Comparison of ENCODE assay signal across 9 cellular contexts in the genomic region with DNA sequence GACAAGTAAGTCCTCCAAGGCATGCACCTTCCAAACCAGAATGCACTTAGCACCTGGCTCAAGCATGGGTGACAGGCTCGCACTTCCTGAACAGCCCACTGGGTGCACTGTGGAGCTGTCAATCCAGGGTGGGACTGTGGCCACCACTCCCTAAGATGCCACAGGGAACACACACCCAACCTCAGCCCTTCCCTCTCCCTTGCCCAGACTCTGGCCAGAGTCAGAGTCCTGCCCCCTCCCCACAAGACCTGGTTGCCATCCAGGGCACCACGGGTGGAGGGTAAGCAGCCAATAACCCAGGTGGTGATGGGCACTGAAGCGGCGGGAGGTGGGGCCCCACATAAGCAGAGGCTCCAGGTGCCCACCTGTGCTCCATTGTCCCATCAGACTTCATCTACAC.
DNase-seq lines count a peak whose midpoint lies in the region; ATAC-seq and TF ChIP-seq lines count a peak whose summit lies in the region.
"Had no signal": no experiment of that assay in that cellular context is flagged by ENCODE, and none has a peak within 500 bp of the region (broad histone marks: within the 10 kb centered on the region; RNA-seq: fewer than 3 reads in every experiment).

No MANE protein-coding gene starts in this region.

- H3K27me3 Mint-ChIP-seq in CD4-positive, alpha-beta T cell: peaks cover 11% of the 10 kb centered on the region

- H3K4me3 Mint-ChIP-seq in CD4-positive, alpha-beta T cell: no peak overlapping the region

- peaks cover 0 to 27% (median 5%) of the 10 kb centered on the region in 4 donors for H3K4me1 ChIP-seq in tibial nerve

- no peak overlapping the region for H3K27ac ChIP-seq in tibial nerve
- H3K27ac ChIP-seq in CD4-positive, alpha-beta T cell (ENCODE audit: low read depth, low read length): no peak overlapping the region
- H3K27ac ChIP-seq: SJSA1 had no signal

- 93 to 96% methylated on average over 4 of the region's 4 CpGs for whole genome bisulfite sequencing in tibial nerve, 2 donors

- H3K4me3 ChIP-seq in fibroblast of villous mesenchyme (ENCODE audit: low read depth, low read length) (no peak overlapping the region), tibial nerve (no peak overlapping the region)
- H3K4me3 ChIP-seq: SJSA1 had no signal

- peak; percentile 80 for TF ChIP-seq CTCF in GM12872 (IDR thresholded peaks at IDR 0.05; ENCODE audit: insufficient read depth, low read depth, low read length)
- 0 out of 2 replicates have a peak, but pooled peaks have one; percentile 26 for TF ChIP-seq CTCF in LNCAP (IDR thresholded peaks at IDR 0.05)
- peak; percentile 29 for TF ChIP-seq CTCF in fibroblast of villous mesenchyme (IDR thresholded peaks at IDR 0.05; ENCODE audit: insufficient read depth, low read depth, low read length)
- no peak for TF ChIP-seq CTCF in tibial nerve (IDR thresholded peaks at IDR 0.05)
- TF ChIP-seq CTCF in CD4-positive, alpha-beta T cell (IDR thresholded peaks at IDR 0.05): no peak

- no peaks in the 10 kb centered on the region for H3K9me3 ChIP-seq in tibial nerve
- no peaks in the 10 kb centered on the region for H3K9me3 ChIP-seq in CD4-positive, alpha-beta T cell (ENCODE audit: control insufficient read depth, low read length)
- H3K9me3 ChIP-seq: SJSA1 had no signal

- H3K27ac Mint-ChIP-seq in CD4-positive, alpha-beta T cell: no peak overlapping the region

- H3K9me3 Mint-ChIP-seq in CD4-positive, alpha-beta T cell: no peaks in the 10 kb centered on the region

- no peaks in the 10 kb centered on the region for H3K27me3 ChIP-seq in tibial nerve
- H3K27me3 ChIP-seq in CD4-positive, alpha-beta T cell (ENCODE audit: control insufficient read depth, insufficient read depth, low read length): no peaks in the 10 kb centered on the region
- H3K27me3 ChIP-seq: SJSA1 had no signal

- ATAC-seq in GM21529 (IDR thresholded peaks at IDR 0.05; ENCODE audit: unreplicated experiment): peak; percentile 90
- ATAC-seq in CD4-positive, alpha-beta T cell (ENCODE audit: poor library complexity): no peak

- H3K36me3 ChIP-seq in tibial nerve: no peaks in the 10 kb centered on the region
- H3K36me3 ChIP-seq: SJSA1 had no signal

- POLR2A ChIA-PET in CD4-positive, alpha-beta T cell (lab: Charles Lee): no interaction called here

- CTCF ChIA-PET in CD4-positive, alpha-beta T cell (lab: Charles Lee): no interaction called here

- TF ChIP-seq EP300 in tibial nerve (IDR thresholded peaks at IDR 0.05): no peak

- no peak for TF ChIP-seq POLR2A in tibial nerve (IDR thresholded peaks at IDR 0.05)

- DNase-seq in fibroblast of villous mesenchyme (ENCODE audit: low read depth) (no peak), Ammon's horn (ENCODE audit: low spot score) (no peak), tibial nerve (ENCODE audit: low spot score in 2 of 2) (no peak), AG08395 (ENCODE audit: low spot score) (no peak)
- no peak for DNase-seq in CD4-positive, alpha-beta T cell

- no peaks in the 10 kb centered on the region for H3K36me3 Mint-ChIP-seq in CD4-positive, alpha-beta T cell (ENCODE audit: low read depth)

- intact Hi-C loops in CD4-positive, alpha-beta T cell (cut with DNase I, micrococcal nuclease): no loop called here

- H3K4me1 Mint-ChIP-seq in CD4-positive, alpha-beta T cell (ENCODE audit: low read depth): no peaks in the 10 kb centered on the region

Comparison
In these comparisons a context has a peak if more than half of its experiments do, and no peak if none do; other contexts are left out.
1. CTCF ChIP-seq: peak in GM12872 (single experiment), LNCAP (single experiment) and fibroblast of villous mesenchyme (single experiment); none in tibial nerve (0 of 5) and CD4-positive, alpha-beta T cell (single experiment).